ENCODE assay signal across 1 cellular context in the genomic region with DNA sequence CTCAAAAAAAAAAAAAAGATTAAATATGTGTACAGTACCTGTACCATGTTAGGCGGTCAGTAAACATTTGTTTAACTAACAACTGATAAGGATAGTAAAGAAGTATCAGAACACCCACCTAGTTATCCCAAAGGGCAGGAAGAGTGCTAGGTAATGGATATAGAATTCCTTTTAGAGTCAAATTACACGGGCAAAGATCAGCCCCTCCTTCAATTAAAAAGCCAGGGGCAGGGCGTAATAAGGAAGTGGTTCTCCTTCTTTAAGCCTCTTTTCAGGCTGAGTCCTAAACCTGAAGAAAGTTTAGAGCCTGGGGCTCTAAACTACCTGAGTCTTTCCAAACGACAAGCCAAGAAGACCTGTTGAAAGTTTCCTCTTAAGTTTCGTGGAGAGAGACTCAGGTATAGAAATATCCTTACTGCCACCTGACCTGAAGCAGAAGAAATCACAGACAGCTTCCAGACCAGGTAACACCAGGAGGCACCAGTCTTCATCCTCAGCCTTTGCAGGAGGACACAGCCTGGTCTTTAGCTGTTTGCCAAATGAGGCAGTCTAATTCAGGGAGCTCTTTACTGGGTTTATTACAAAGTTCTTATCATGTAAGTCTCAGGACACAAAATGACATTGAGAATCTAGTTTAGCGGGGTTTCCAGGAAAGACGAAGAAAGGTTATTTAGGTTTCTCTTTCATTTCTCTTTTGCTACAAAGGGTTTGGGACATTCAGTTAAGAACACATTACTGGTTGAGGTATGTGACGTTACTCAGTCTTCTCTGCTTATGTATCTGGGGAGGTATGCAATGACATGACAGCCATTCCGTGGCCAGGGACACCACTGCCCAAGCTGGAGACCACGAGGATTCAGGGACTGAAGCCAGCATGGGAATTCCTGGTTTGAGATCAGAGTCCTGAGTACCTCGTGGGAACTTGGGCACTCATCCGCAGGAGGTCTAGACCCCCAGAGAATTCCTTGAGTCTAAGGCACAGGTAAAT.
TF ChIP-seq lines count a peak whose summit lies in the region.

A gene with protein sequence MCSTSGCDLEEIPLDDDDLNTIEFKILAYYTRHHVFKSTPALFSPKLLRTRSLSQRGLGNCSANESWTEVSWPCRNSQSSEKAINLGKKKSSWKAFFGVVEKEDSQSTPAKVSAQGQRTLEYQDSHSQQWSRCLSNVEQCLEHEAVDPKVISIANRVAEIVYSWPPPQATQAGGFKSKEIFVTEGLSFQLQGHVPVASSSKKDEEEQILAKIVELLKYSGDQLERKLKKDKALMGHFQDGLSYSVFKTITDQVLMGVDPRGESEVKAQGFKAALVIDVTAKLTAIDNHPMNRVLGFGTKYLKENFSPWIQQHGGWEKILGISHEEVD (plus strand): TSS at position 266 of the 988 bp plus-strand sequence. CDS start 8,367 bp downstream, outside the sequence.

TF ChIP-seq in H1, 55 proteins besides CTCF, POLR2A, EP300 and RAD21 (continued from another document):
- no peak for TF ChIP-seq EGR1 (IDR thresholded peaks at IDR 0.05; ENCODE audit: borderline replicate concordance, low read depth, low read length)
- no peak for TF ChIP-seq MAFK (IDR thresholded peaks at IDR 0.05; ENCODE audit: low read depth, low read length)
- no peak for TF ChIP-seq KDM1A (IDR thresholded peaks at IDR 0.05; ENCODE audit: borderline replicate concordance, low read length)
- TF ChIP-seq, protein P1, sequence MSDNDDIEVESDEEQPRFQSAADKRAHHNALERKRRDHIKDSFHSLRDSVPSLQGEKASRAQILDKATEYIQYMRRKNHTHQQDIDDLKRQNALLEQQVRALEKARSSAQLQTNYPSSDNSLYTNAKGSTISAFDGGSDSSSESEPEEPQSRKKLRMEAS (IDR thresholded peaks at IDR 0.05): no peak
- TF ChIP-seq PHF8 (conservative IDR thresholded peaks at IDR 0.05; ENCODE audit: low read depth, low read length): no peak
- TF ChIP-seq CBX5 (IDR thresholded peaks at IDR 0.05; ENCODE audit: low read depth, low read length): no peak
